21 cellular contexts compared by ENCODE assay signal in genomic region chr4:146814736-146815135, GRCh38.
"Had no signal": no experiment of that assay in that cellular context is flagged by ENCODE, and none has a peak within 500 bp of the region (broad histone marks: within the 10 kb centered on the region; RNA-seq: fewer than 3 reads in every experiment).

No MANE protein-coding gene starts in this region.

- H3K4me3 Mint-ChIP-seq: activated CD4-positive, alpha-beta T cell treated with anti-CD3 and anti-CD28 coated beads for 36 hours; activated naive CD8-positive, alpha-beta T cell treated with anti-CD3 and anti-CD28 coated beads for 36 hours; natural killer cell treated with Interleukin-12 subunit alpha and Interleukin-12 subunit beta and Interleukin-15 and Interleukin-18, amount 100 ng/mL, for 72 hours had no signal

- H3K9me3 ChIP-seq: gastrocnemius medialis, neutrophil, pancreas, psoas muscle, right atrium auricular region, thoracic aorta had no signal

- H3K4me1 Mint-ChIP-seq: activated CD4-positive, alpha-beta T cell treated with anti-CD3 and anti-CD28 coated beads for 36 hours; activated naive CD8-positive, alpha-beta T cell treated with anti-CD3 and anti-CD28 coated beads for 36 hours had no signal

- ATAC-seq: activated CD4-positive, alpha-beta T cell treated with anti-CD3 and anti-CD28 coated beads for 36 hours; gastrocnemius medialis; natural killer cell treated with Interleukin-12 subunit alpha and Interleukin-12 subunit beta and Interleukin-15 and Interleukin-18, amount 100 ng/mL, for 72 hours; pancreas; psoas muscle had no signal

- DNase-seq: activated CD4-positive, alpha-beta T cell treated with anti-CD3 and anti-CD28 coated beads for 36 hours; activated CD4-positive, alpha-beta T cell treated with anti-CD3 and anti-CD28 coated beads, Interleukin-2, amount 50 U/mL, for 48 hours; activated naive CD4-positive, alpha-beta T cell treated with Interleukin-2 at 50 U/mL for 16 hours; activated naive CD8-positive, alpha-beta T cell treated with anti-CD3 and anti-CD28 coated beads for 36 hours; activated T-cell treated with anti-CD3 and anti-CD28 coated beads, Interleukin-2, amount 50 U/mL, for 48 hours; amygdala; cerebellar nuclear complex; gastrocnemius medialis; kidney; pancreas; psoas muscle; stimulated activated CD4-positive, alpha-beta T cell treated with anti-CD3 and anti-CD28 coated beads, Interleukin-4, amount 100 ng/mL, for 24 hours; stimulated activated naive CD4-positive, alpha-beta T cell treated with Interleukin-2 at 50 U/mL for 16 hours; T-helper 1 cell had no signal

- FAIRE-seq: kidney, pancreas had no signal

- H3K27ac ChIP-seq: coronary artery, esophagus muscularis mucosa, gastrocnemius medialis, neutrophil, pancreas, psoas muscle, right atrium auricular region, thoracic aorta had no signal

- H3K36me3 ChIP-seq: esophagus muscularis mucosa, gastrocnemius medialis, neutrophil, pancreas, right atrium auricular region, thoracic aorta had no signal

- H3K4me3 ChIP-seq: coronary artery, esophagus muscularis mucosa, gastrocnemius medialis, lung, pancreas, psoas muscle, right atrium auricular region, thoracic aorta had no signal

- H3K27me3 ChIP-seq: esophagus muscularis mucosa, gastrocnemius medialis, neutrophil, pancreas, right atrium auricular region had no signal

- H3K36me3 Mint-ChIP-seq: activated naive CD8-positive, alpha-beta T cell treated with anti-CD3 and anti-CD28 coated beads for 36 hours; natural killer cell treated with Interleukin-12 subunit alpha and Interleukin-12 subunit beta and Interleukin-15 and Interleukin-18, amount 100 ng/mL, for 72 hours had no signal

- H3K27ac Mint-ChIP-seq: activated CD4-positive, alpha-beta T cell treated with anti-CD3 and anti-CD28 coated beads for 36 hours; activated naive CD8-positive, alpha-beta T cell treated with anti-CD3 and anti-CD28 coated beads for 36 hours; natural killer cell treated with Interleukin-12 subunit alpha and Interleukin-12 subunit beta and Interleukin-15 and Interleukin-18, amount 100 ng/mL, for 72 hours had no signal

- H3K4me1 ChIP-seq: esophagus muscularis mucosa, gastrocnemius medialis, pancreas, psoas muscle, right atrium auricular region had no signal
